In genomic region chr10:89295597-89295996, GRCh38 we compare ENCODE assay signal across 11 cellular contexts. TPM values are rescaled to one million over a fixed set of nuclear protein-coding genes. Genes with fewer than 3 reads are reported as not detected.
A peak's percentile ranks its signal among the peaks of the same experiment; 100 is the strongest.
DNase-seq lines count a peak whose midpoint lies in the region; ATAC-seq and TF ChIP-seq lines count a peak whose summit lies in the region.
"Had no signal": no experiment of that assay in that cellular context is flagged by ENCODE, and none has a peak within 500 bp of the region (broad histone marks: within the 10 kb centered on the region; RNA-seq: fewer than 3 reads in every experiment).

No MANE protein-coding gene starts in this region.

- peaks cover 38% of the 10 kb centered on the region for H3K4me1 Mint-ChIP-seq in activated CD4-positive, alpha-beta T cell treated with anti-CD3 and anti-CD28 coated beads, Interleukin-2, amount 10 ng/mL, durations not matched to agents 7 days and 5 days
- H3K4me1 Mint-ChIP-seq in activated CD4-positive, alpha-beta T cell treated with anti-CD3 and anti-CD28 coated beads, Interleukin-2, amount 10 ng/mL, durations not matched to agents 24 days and 14 days: peaks cover 14% of the 10 kb centered on the region
- peaks cover 23% of the 10 kb centered on the region for H3K4me1 Mint-ChIP-seq in CD4-positive, alpha-beta T cell (ENCODE audit: low read depth)
- H3K4me1 Mint-ChIP-seq: neural crest cell had no signal

- H3K9me3 ChIP-seq in adipocyte (ENCODE audit: control insufficient read depth, low read length) (no peaks in the 10 kb centered on the region), upper lobe of right lung (no peaks in the 10 kb centered on the region)
- H3K9me3 ChIP-seq in CD4-positive, alpha-beta T cell (ENCODE audit: control insufficient read depth, low read length): no peaks in the 10 kb centered on the region

- peak overlapping the region; percentile 16 for H3K27ac ChIP-seq in layer of hippocampus (ENCODE audit: low read depth, low read length)
- H3K27ac ChIP-seq in upper lobe of right lung: peak overlapping the region; percentile 75
- no peak overlapping the region for H3K27ac ChIP-seq in CD4-positive, alpha-beta T cell (ENCODE audit: low read depth, low read length)

- no peaks in the 10 kb centered on the region for H3K27me3 ChIP-seq in adipocyte (replicated peaks; ENCODE audit: control insufficient read depth, insufficient read depth, low read length)
- no peaks in the 10 kb centered on the region for H3K27me3 ChIP-seq in layer of hippocampus (ENCODE audit: control insufficient read depth, insufficient read depth, low read length)
- no peaks in the 10 kb centered on the region for H3K27me3 ChIP-seq in upper lobe of right lung
- H3K27me3 ChIP-seq in CD4-positive, alpha-beta T cell (ENCODE audit: control insufficient read depth, insufficient read depth, low read length): no peaks in the 10 kb centered on the region

- POLR2A ChIA-PET in activated CD4-positive, alpha-beta T cell treated with anti-CD3 and anti-CD28 coated beads, Interleukin-2, amount 10 ng/mL, durations not matched to agents 7 days and 5 days (lab: Charles Lee): interaction anchor here (0.6 kb wide), 1 partner anchor 37 kb away, joined by 3 read pairs; no protein-coding TSS in a partner anchor
- POLR2A ChIA-PET in CD4-positive, alpha-beta T cell (lab: Charles Lee): interaction anchor here (0.9 to 1.2 kb wide), 2 partner anchors 15 to 44 kb away, joined by 3 to 4 read pairs; partner anchors contain the start of gene LIPA

- H3K9ac ChIP-seq in adipocyte (ENCODE audit: low read length): peak overlapping the region; percentile 67

- H3K27me3 Mint-ChIP-seq in activated CD4-positive, alpha-beta T cell treated with anti-CD3 and anti-CD28 coated beads, Interleukin-2, amount 10 ng/mL, durations not matched to agents 7 days and 5 days: peaks cover 6% of the 10 kb centered on the region
- H3K27me3 Mint-ChIP-seq in activated CD4-positive, alpha-beta T cell treated with anti-CD3 and anti-CD28 coated beads, Interleukin-2, amount 10 ng/mL, durations not matched to agents 24 days and 14 days: peaks cover 16% of the 10 kb centered on the region
- no peaks in the 10 kb centered on the region for H3K27me3 Mint-ChIP-seq in CD4-positive, alpha-beta T cell
- H3K27me3 Mint-ChIP-seq: stimulated activated naive CD8-positive, alpha-beta T cell treated with anti-CD3 and anti-CD28 coated beads, Interleukin-15, Interleukin-2, amounts not matched to agents 100 ng/mL and 50 ng/mL, for 24 hours had no signal

- TF ChIP-seq POLR2A in erythroblast (IDR thresholded peaks at IDR 0.05; ENCODE audit: low read length): no peak

- H3K4me3 Mint-ChIP-seq in activated CD4-positive, alpha-beta T cell treated with anti-CD3 and anti-CD28 coated beads, Interleukin-2, amount 10 ng/mL, durations not matched to agents 7 days and 5 days: no peak overlapping the region
- H3K4me3 Mint-ChIP-seq in activated CD4-positive, alpha-beta T cell treated with anti-CD3 and anti-CD28 coated beads, Interleukin-2, amount 10 ng/mL, durations not matched to agents 24 days and 14 days: no peak overlapping the region
- no peak overlapping the region for H3K4me3 Mint-ChIP-seq in CD4-positive, alpha-beta T cell
- H3K4me3 Mint-ChIP-seq: neural crest cell; stimulated activated naive CD8-positive, alpha-beta T cell treated with anti-CD3 and anti-CD28 coated beads, Interleukin-15, Interleukin-2, amounts not matched to agents 100 ng/mL and 50 ng/mL, for 24 hours had no signal

- H3K27ac Mint-ChIP-seq in activated CD4-positive, alpha-beta T cell treated with anti-CD3 and anti-CD28 coated beads, Interleukin-2, amount 10 ng/mL, durations not matched to agents 7 days and 5 days: peak overlapping the region; percentile 76
- no peak overlapping the region for H3K27ac Mint-ChIP-seq in activated CD4-positive, alpha-beta T cell treated with anti-CD3 and anti-CD28 coated beads, Interleukin-2, amount 10 ng/mL, durations not matched to agents 24 days and 14 days
- no peak overlapping the region for H3K27ac Mint-ChIP-seq in CD4-positive, alpha-beta T cell
- H3K27ac Mint-ChIP-seq: stimulated activated naive CD8-positive, alpha-beta T cell treated with anti-CD3 and anti-CD28 coated beads, Interleukin-15, Interleukin-2, amounts not matched to agents 100 ng/mL and 50 ng/mL, for 24 hours had no signal

- no peak for TF ChIP-seq CTCF in upper lobe of right lung (IDR thresholded peaks at IDR 0.05)
- TF ChIP-seq CTCF in CD4-positive, alpha-beta T cell (IDR thresholded peaks at IDR 0.05): no peak

- H3K4me3 ChIP-seq in adipocyte (ENCODE audit: low read length): peak overlapping the region; percentile 67
- H3K4me3 ChIP-seq in upper lobe of right lung: no peak overlapping the region

- peaks cover 10% of the 10 kb centered on the region for H3K9me3 Mint-ChIP-seq in activated CD4-positive, alpha-beta T cell treated with anti-CD3 and anti-CD28 coated beads, Interleukin-2, amount 10 ng/mL, durations not matched to agents 7 days and 5 days
- H3K9me3 Mint-ChIP-seq in activated CD4-positive, alpha-beta T cell treated with anti-CD3 and anti-CD28 coated beads, Interleukin-2, amount 10 ng/mL, durations not matched to agents 24 days and 14 days: peaks cover 10% of the 10 kb centered on the region
- H3K9me3 Mint-ChIP-seq in CD4-positive, alpha-beta T cell: peaks cover 6% of the 10 kb centered on the region

- DNase-seq in activated CD4-positive, alpha-beta T cell treated with anti-CD3 and anti-CD28 coated beads, Interleukin-2, amount 10 ng/mL, durations not matched to agents 7 days and 5 days: no peak
- no peak for DNase-seq in activated CD4-positive, alpha-beta T cell treated with anti-CD3 and anti-CD28 coated beads, Interleukin-2, amount 10 ng/mL, durations not matched to agents 24 days and 14 days
- DNase-seq in adipocyte (ENCODE audit: low read depth): peak; percentile 86
- no peak for DNase-seq in upper lobe of right lung
- DNase-seq in DMS153 treated with DMSO at 0.1 percent for 48 hours (lab: John Stamatoyannopoulos, UW; ENCODE audit: unreplicated experiment): no peak
- DNase-seq in CD4-positive, alpha-beta T cell: no peak
- no peak for DNase-seq in erythroblast (lab: John Stamatoyannopoulos, UW)
- DNase-seq: NCI-H1436 treated with DMSO at 0.1 percent for 48 hours had no signal

- intact Hi-C loops in activated CD4-positive, alpha-beta T cell treated with anti-CD3 and anti-CD28 coated beads, Interleukin-2, amount 10 ng/mL, durations not matched to agents 24 days and 14 days (cut with micrococcal nuclease): loop anchor here (10.0 kb wide), 1 partner anchor 269 kb away; no protein-coding TSS in a partner anchor
- intact Hi-C loops in upper lobe of right lung (cut with DNase I): no loop called here
- intact Hi-C loops in CD4-positive, alpha-beta T cell (cut with DNase I, micrococcal nuclease): loop anchor here in 1 of 2 experiments (2.0 to 10.0 kb wide), 2 partner anchors 73 to 269 kb away; no protein-coding TSS in a partner anchor

- CTCF ChIA-PET in activated CD4-positive, alpha-beta T cell treated with anti-CD3 and anti-CD28 coated beads, Interleukin-2, amount 10 ng/mL, durations not matched to agents 7 days and 5 days (lab: Charles Lee): no interaction called here
- CTCF ChIA-PET in CD4-positive, alpha-beta T cell (lab: Charles Lee): no interaction called here

- H3K4me1 ChIP-seq in adipocyte (ENCODE audit: control insufficient read depth, insufficient read depth, low read length): peaks cover 29% of the 10 kb centered on the region
- H3K4me1 ChIP-seq in upper lobe of right lung: peaks cover 17% of the 10 kb centered on the region

- peaks cover 14% of the 10 kb centered on the region for H3K36me3 Mint-ChIP-seq in activated CD4-positive, alpha-beta T cell treated with anti-CD3 and anti-CD28 coated beads, Interleukin-2, amount 10 ng/mL, durations not matched to agents 7 days and 5 days (ENCODE audit: low read depth)
- H3K36me3 Mint-ChIP-seq in activated CD4-positive, alpha-beta T cell treated with anti-CD3 and anti-CD28 coated beads, Interleukin-2, amount 10 ng/mL, durations not matched to agents 24 days and 14 days (ENCODE audit: low read depth): peaks cover 6% of the 10 kb centered on the region
- no peaks in the 10 kb centered on the region for H3K36me3 Mint-ChIP-seq in CD4-positive, alpha-beta T cell (ENCODE audit: low read depth)

- H3K36me3 ChIP-seq in adipocyte (ENCODE audit: control insufficient read depth, insufficient read depth, low read length, severe bottlenecking) (no peaks in the 10 kb centered on the region), upper lobe of right lung (no peaks in the 10 kb centered on the region)

- ATAC-seq in upper lobe of right lung: peak; percentile 51
- ATAC-seq in CD4-positive, alpha-beta T cell (ENCODE audit: poor library complexity): no peak

RNA-seq across cellular contexts. Expression of gene IFIT2, which starts 6.2 kb away (rescaled TPM):
- total RNA-seq in activated CD4-positive, alpha-beta T cell treated with anti-CD3 and anti-CD28 coated beads, Interleukin-2, amount 10 ng/mL, durations not matched to agents 7 days and 5 days: 10 to 100 TPM in 1 of 2 experiments, 1 to 10 TPM in 1; 9.9 to 10.2 TPM
- 0.40 and 0.54 TPM in 2 replicates for total RNA-seq in activated CD4-positive, alpha-beta T cell treated with anti-CD3 and anti-CD28 coated beads, Interleukin-2, amount 10 ng/mL, durations not matched to agents 24 days and 14 days
- 47.2 TPM for total RNA-seq in upper lobe of right lung
- total RNA-seq in CD4-positive, alpha-beta T cell: 10 to 100 TPM; 36.9 to 38.9 TPM

RNA-seq across cellular contexts. Expression of gene IFIT3, which starts 32.2 kb away (rescaled TPM):
- 10 to 100 TPM; 51.1 to 55.4 TPM for total RNA-seq in activated CD4-positive, alpha-beta T cell treated with anti-CD3 and anti-CD28 coated beads, Interleukin-2, amount 10 ng/mL, durations not matched to agents 7 days and 5 days
- 0.83 and 1.0 TPM in 2 replicates for total RNA-seq in activated CD4-positive, alpha-beta T cell treated with anti-CD3 and anti-CD28 coated beads, Interleukin-2, amount 10 ng/mL, durations not matched to agents 24 days and 14 days
- total RNA-seq in upper lobe of right lung: 78.0 TPM
- total RNA-seq in CD4-positive, alpha-beta T cell: 10 to 100 TPM; 11.5 to 12.8 TPM

RNA-seq across cellular contexts. Expression of gene LIPA, which starts 44.0 kb away (rescaled TPM):
- total RNA-seq in activated CD4-positive, alpha-beta T cell treated with anti-CD3 and anti-CD28 coated beads, Interleukin-2, amount 10 ng/mL, durations not matched to agents 7 days and 5 days: 10 to 100 TPM; 32.6 to 34.3 TPM
- total RNA-seq in activated CD4-positive, alpha-beta T cell treated with anti-CD3 and anti-CD28 coated beads, Interleukin-2, amount 10 ng/mL, durations not matched to agents 24 days and 14 days: 7.6 and 9.1 TPM in 2 replicates
- total RNA-seq in upper lobe of right lung: 194 TPM
- total RNA-seq in CD4-positive, alpha-beta T cell: 10 to 100 TPM; 15.6 to 16.4 TPM
